ENCODE assay signal across 8 cellular contexts in the genomic region with DNA sequence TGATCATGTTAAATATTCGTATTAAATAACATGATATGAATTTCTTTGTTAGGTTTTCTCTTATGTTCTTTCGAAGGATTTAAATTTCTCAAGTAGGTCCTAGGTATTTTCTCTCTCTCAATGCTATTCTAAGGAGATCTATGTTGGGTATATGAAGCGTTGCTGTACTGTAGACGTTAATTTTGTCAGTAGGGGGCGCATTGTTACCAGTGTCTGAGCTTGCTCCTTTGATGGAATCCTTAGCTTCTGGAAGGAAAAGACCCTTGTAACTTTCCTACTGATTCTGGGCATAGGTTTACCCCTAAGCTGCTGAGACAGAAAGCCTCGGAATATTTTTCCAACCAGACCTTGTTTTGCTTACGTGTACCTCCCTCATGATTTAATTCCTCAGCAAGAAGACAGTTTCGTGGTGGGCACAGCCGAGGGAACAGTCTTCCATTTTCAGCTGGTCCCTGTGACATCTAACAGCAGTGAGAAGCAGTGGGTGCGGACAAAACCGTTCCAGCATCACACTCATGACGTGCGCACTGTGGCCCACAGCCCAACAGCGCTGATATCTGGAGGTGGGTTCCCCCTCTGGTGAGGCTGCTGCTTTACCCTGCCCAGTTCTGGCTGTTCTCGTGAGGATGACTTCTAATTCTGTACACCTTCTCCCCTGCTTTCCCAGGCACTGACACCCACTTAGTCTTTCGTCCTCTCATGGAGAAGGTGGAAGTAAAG. TPM values are rescaled to one million over a fixed set of nuclear protein-coding genes. Genes with fewer than 3 reads are reported as not detected.
DNase-seq lines count a peak whose midpoint lies in the region; ATAC-seq and TF ChIP-seq lines count a peak whose summit lies in the region.

No MANE protein-coding gene starts in this region.

- H3K36me3 Mint-ChIP-seq in CD4-positive, alpha-beta T cell (ENCODE audit: low read depth) = peaks cover 71% of the 10 kb centered on the region
- peaks cover 57% of the 10 kb centered on the region for H3K36me3 Mint-ChIP-seq in nephron progenitor cell (ENCODE audit: low read depth)

- CTCF ChIA-PET in CD4-positive, alpha-beta T cell (lab: Charles Lee) = interaction anchor here (0.6 to 3.0 kb wide), 12 partner anchors 9 to 819 kb away, joined by 3 to 44 read pairs (median 3); no protein-coding TSS in a partner anchor

- ATAC-seq in CD4-positive, alpha-beta T cell (ENCODE audit: poor library complexity) = peak; percentile 81
- ATAC-seq in HG03280 (IDR thresholded peaks at IDR 0.05; ENCODE audit: unreplicated experiment) = no peak
- ATAC-seq in HG02571 (IDR thresholded peaks at IDR 0.05; ENCODE audit: unreplicated experiment) = no peak

- peaks cover 5% of the 10 kb centered on the region for H3K4me1 Mint-ChIP-seq in CD4-positive, alpha-beta T cell (ENCODE audit: low read depth)
- no peaks in the 10 kb centered on the region for H3K4me1 Mint-ChIP-seq in nephron progenitor cell

- H3K27ac ChIP-seq in CD4-positive, alpha-beta T cell (ENCODE audit: low read depth, low read length) = no peak overlapping the region
- no peak overlapping the region for H3K27ac ChIP-seq in fibroblast of lung (ENCODE audit: insufficient read depth, low read length)

- H3K27ac Mint-ChIP-seq in CD4-positive, alpha-beta T cell = no peak overlapping the region
- no peak overlapping the region for H3K27ac Mint-ChIP-seq in nephron progenitor cell

- no peaks in the 10 kb centered on the region for H4K20me1 ChIP-seq in fibroblast of lung (ENCODE audit: control insufficient read depth, extremely low read depth, insufficient read depth, low read length)

- no peaks in the 10 kb centered on the region for H3K27me3 ChIP-seq in CD4-positive, alpha-beta T cell (ENCODE audit: control insufficient read depth, insufficient read depth, low read length)
- H3K27me3 ChIP-seq in fibroblast of lung (ENCODE audit: control insufficient read depth, insufficient read depth, low read length) = no peaks in the 10 kb centered on the region

- no peaks in the 10 kb centered on the region for H3K9me3 ChIP-seq in CD4-positive, alpha-beta T cell (ENCODE audit: control insufficient read depth, low read length)
- no peaks in the 10 kb centered on the region for H3K9me3 ChIP-seq in fibroblast of lung (ENCODE audit: control insufficient read depth, insufficient read depth, low read depth, low read length)

- H3K4me2 ChIP-seq in fibroblast of lung (ENCODE audit: extremely low read depth, insufficient read depth, low read length) = no peak overlapping the region

- H3K4me3 ChIP-seq in fibroblast of lung (replicated peaks in 1 of 4; ENCODE audit: control extremely low read depth in 1 of 4, insufficient read depth in 1 of 4, low read depth in 3 of 4, low read length in 4 of 4) = no peak overlapping the region

- POLR2A ChIA-PET in CD4-positive, alpha-beta T cell (lab: Charles Lee) = interaction anchor here (0.8 to 1.1 kb wide), 3 partner anchors 38 to 136 kb away, joined by 3 to 5 read pairs (median 3); no protein-coding TSS in a partner anchor

- H2AFZ ChIP-seq in fibroblast of lung (ENCODE audit: low read length) = no peak overlapping the region

- no peak overlapping the region for H3K4me3 Mint-ChIP-seq in CD4-positive, alpha-beta T cell
- H3K4me3 Mint-ChIP-seq in nephron progenitor cell = no peak overlapping the region

- TF ChIP-seq CTCF in CD4-positive, alpha-beta T cell (IDR thresholded peaks at IDR 0.05) = peak; percentile 89
- TF ChIP-seq CTCF in fibroblast of lung (conservative IDR thresholded peaks at IDR 0.05 in 1 of 2, IDR thresholded peaks at IDR 0.05 in 1 of 2; ENCODE audit: low read depth in 1 of 2, low read length in 2 of 2) (peak; percentile 78 to 79), nephron progenitor cell (IDR thresholded peaks at IDR 0.05) (peak; percentile 64)

- intact Hi-C loops in CD4-positive, alpha-beta T cell (cut with DNase I, micrococcal nuclease) = loop anchor here (1.0 kb wide), 1 partner anchor 137 kb away; no protein-coding TSS in a partner anchor

- peak in 7 of 10 experiments; percentile 10 to 37 (median 31) for DNase-seq in CD4-positive, alpha-beta T cell
- DNase-seq in H4 (ENCODE audit: low spot score) = peak; percentile 60
- DNase-seq in NCI-H69 (lab: John Stamatoyannopoulos, UW) = peak; percentile 67
- peak; percentile 32 for DNase-seq in activated CD8-positive, alpha-beta memory T cell treated with anti-CD3 and anti-CD28 coated beads, Interleukin-2, amount 50 U/mL, for 4 hours
- peak; percentile 58 to 87 for DNase-seq in fibroblast of lung (ENCODE audit: low read depth in 2 of 2)
- DNase-seq in nephron progenitor cell = peak; percentile 50

- H3K79me2 ChIP-seq in fibroblast of lung (ENCODE audit: control insufficient read depth, insufficient read depth, low read length) = peaks cover 4% of the 10 kb centered on the region

- no peaks in the 10 kb centered on the region for H3K4me1 ChIP-seq in fibroblast of lung (ENCODE audit: control insufficient read depth, extremely low read depth, insufficient read depth, low read length)

- no peaks in the 10 kb centered on the region for H3K9me3 Mint-ChIP-seq in CD4-positive, alpha-beta T cell
- no peaks in the 10 kb centered on the region for H3K9me3 Mint-ChIP-seq in nephron progenitor cell

- H3K9ac ChIP-seq in fibroblast of lung (ENCODE audit: insufficient read depth, low read length) = no peak overlapping the region

- H3K36me3 ChIP-seq in fibroblast of lung (ENCODE audit: control insufficient read depth, insufficient read depth, low read length) = peaks cover 15% of the 10 kb centered on the region

- no peaks in the 10 kb centered on the region for H3K27me3 Mint-ChIP-seq in CD4-positive, alpha-beta T cell
- no peaks in the 10 kb centered on the region for H3K27me3 Mint-ChIP-seq in nephron progenitor cell (ENCODE audit: low read depth, poor library complexity)

RNA-seq across cellular contexts. Expression of a gene that starts 17.9 kb away (rescaled TPM):
- total RNA-seq in CD4-positive, alpha-beta T cell = 10 to 100 TPM; 40.1 to 40.3 TPM
- total RNA-seq in H4 (2014; rRNA removed; shearing (Covaris generic)) = 16.3 and 22.7 TPM in 2 replicates
- total RNA-seq in fibroblast of lung = 14.4 and 14.9 TPM in 2 replicates
- polyA plus RNA-seq in fibroblast of lung = 56.5 and 80.1 TPM in 2 replicates
- 31.8 and 48.3 TPM in 2 replicates for polyA plus RNA-seq in fibroblast of lung (2012)
- polyA minus RNA-seq in fibroblast of lung (ENCODE audit: low replicate concordance) = 79.6 and 176 TPM in 2 replicates

RNA-seq across cellular contexts. Expression of a gene that starts 17.9 kb away (rescaled TPM):
- 10 to 100 TPM; 25.8 to 28.5 TPM for total RNA-seq in CD4-positive, alpha-beta T cell
- total RNA-seq in H4 (2014; rRNA removed; shearing (Covaris generic)) = 59.1 and 59.3 TPM in 2 replicates
- 39.0 and 55.7 TPM in 2 replicates for total RNA-seq in fibroblast of lung
- 74.3 and 83.0 TPM in 2 replicates for polyA plus RNA-seq in fibroblast of lung
- polyA plus RNA-seq in fibroblast of lung (2012) = 77.0 and 86.9 TPM in 2 replicates
- 193 and 219 TPM in 2 replicates for polyA minus RNA-seq in fibroblast of lung (ENCODE audit: low replicate concordance)

RNA-seq across cellular contexts. Expression of a gene that starts 36.7 kb away (rescaled TPM):
- total RNA-seq in CD4-positive, alpha-beta T cell = 10 to 100 TPM; 10.1 to 11.4 TPM
- 15.1 and 22.4 TPM in 2 replicates for total RNA-seq in H4 (2014; rRNA removed; shearing (Covaris generic))
- 39.5 and 63.3 TPM in 2 replicates for total RNA-seq in fibroblast of lung
- 45.3 and 51.8 TPM in 2 replicates for polyA plus RNA-seq in fibroblast of lung
- polyA plus RNA-seq in fibroblast of lung (2012) = 19.3 and 26.0 TPM in 2 replicates
- 93.2 and 146 TPM in 2 replicates for polyA minus RNA-seq in fibroblast of lung (ENCODE audit: low replicate concordance)

RNA-seq across cellular contexts. Expression of a gene that starts 44.9 kb away (rescaled TPM):
- total RNA-seq in CD4-positive, alpha-beta T cell = 1 to 10 TPM; 3.2 to 3.4 TPM
- total RNA-seq in H4 (2014; rRNA removed; shearing (Covaris generic)) = 0.45 TPM in 1 of 2 replicates, not detected in the other
- 0.26 and 0.33 TPM in 2 replicates for total RNA-seq in fibroblast of lung
- 0.19 and 0.27 TPM in 2 replicates for polyA plus RNA-seq in fibroblast of lung
- polyA plus RNA-seq in fibroblast of lung (2012) = 0.12 and 0.20 TPM in 2 replicates
- not detected in 2 replicates for polyA minus RNA-seq in fibroblast of lung (ENCODE audit: low replicate concordance)
